19 cellular contexts compared by ENCODE assay signal in the genomic region with DNA sequence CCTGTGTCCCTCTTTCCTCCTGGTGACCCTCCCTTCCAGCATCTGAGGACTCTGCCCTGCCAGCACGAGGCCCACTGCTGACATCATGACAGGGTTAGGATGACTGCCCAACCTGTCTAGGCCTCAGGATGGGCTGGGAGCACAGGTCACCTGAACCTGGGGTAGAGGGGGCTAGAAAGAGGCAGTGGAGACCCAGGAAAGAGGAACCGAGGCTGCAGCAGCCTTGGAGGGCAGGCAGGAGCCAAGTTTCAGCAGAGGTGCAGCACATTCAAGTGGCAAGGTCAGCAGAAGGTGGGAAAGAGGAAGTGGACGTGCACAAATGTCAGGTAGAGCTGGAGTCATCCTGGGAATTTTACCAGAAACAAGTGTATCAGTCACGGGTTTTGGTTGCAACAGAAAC. TPM values are rescaled to one million over a fixed set of nuclear protein-coding genes. Genes with fewer than 3 reads are reported as not detected.
DNase-seq lines count a peak whose midpoint lies in the region; ATAC-seq, FAIRE-seq and TF ChIP-seq lines count a peak whose summit lies in the region.
"Had no signal": no experiment of that assay in that cellular context is flagged by ENCODE, and none has a peak within 500 bp of the region (broad histone marks: within the 10 kb centered on the region; RNA-seq: fewer than 3 reads in every experiment).

No MANE protein-coding gene starts in this region.

- H3K9me1 ChIP-seq in K562 (ENCODE audit: control insufficient read depth, insufficient read depth, low read length): no peaks in the 10 kb centered on the region

- H3K4me2 ChIP-seq in K562 (ENCODE audit: insufficient read depth, low read length) (no peak overlapping the region), HepG2 (ENCODE audit: low read depth, low read length) (peak overlapping the region; percentile 72), OCI-LY7 (ENCODE audit: low read length) (no peak overlapping the region)

- TF ChIP-seq EP300 in K562 (IDR thresholded peaks at IDR 0.05; ENCODE audit: low read length): no peak
- no peak for TF ChIP-seq EP300 in HepG2 (IDR thresholded peaks at IDR 0.05; ENCODE audit: low read depth in 2 of 2, low read length in 2 of 2)
- TF ChIP-seq EP300 in HepG2 (CRISPR knock-in tag; IDR thresholded peaks at IDR 0.05; ENCODE audit: borderline replicate concordance): no peak

- TF ChIP-seq POLR2A in K562 (conservative IDR thresholded peaks at IDR 0.05): no peak
- no peak for TF ChIP-seq POLR2A in HepG2 (IDR thresholded peaks at IDR 0.05; ENCODE audit: insufficient read depth in 1 of 2, low read depth in 2 of 2, low read length in 2 of 2)

- H3K27me3 ChIP-seq in K562 (ENCODE audit: control insufficient read depth in 2 of 2, insufficient read depth in 2 of 2, low read length in 2 of 2) (no peaks in the 10 kb centered on the region), HepG2 (ENCODE audit: control insufficient read depth in 1 of 2, insufficient read depth in 2 of 2, low read length in 2 of 2) (peaks cover 2 to 16% of the 10 kb centered on the region in 2 experiments; a peak in 4 of 5 replicates)

- H4K20me1 ChIP-seq in K562 (replicated peaks; ENCODE audit: control insufficient read depth, insufficient read depth, low read length) (no peaks in the 10 kb centered on the region), HepG2 (ENCODE audit: insufficient read depth, low read length) (no peaks in the 10 kb centered on the region), OCI-LY7 (ENCODE audit: insufficient read depth, low read length) (no peaks in the 10 kb centered on the region)

- FAIRE-seq in K562 (lab: Jason Lieb, UNC) (no peak), HepG2 (lab: Jason Lieb, UNC) (no peak)

- H3K9ac ChIP-seq in K562 (ENCODE audit: insufficient read depth in 1 of 2, low read depth in 2 of 2, low read length in 2 of 2): peak overlapping the region in 1 of 2 experiments; percentile 77; a peak in 2 of 4 replicates
- H3K9ac ChIP-seq in HepG2 (ENCODE audit: insufficient read depth, low read depth, low read length): peak overlapping the region; percentile 26; the same call in 1 of the 2 replicates

- DNase-seq in K562 (ENCODE audit: extremely low read depth in 1 of 4, low spot score in 3 of 4) (no peak), HepG2 (ENCODE audit: low spot score) (no peak), epidermal melanocyte (ENCODE audit: insufficient read length, low spot score) (no peak), NCI-H2029 (lab: John Stamatoyannopoulos, UW) (no peak), OCI-LY7 (ENCODE audit: low spot score) (no peak)
- no peak for DNase-seq in stimulated activated effector memory CD8-positive, alpha-beta T cell treated with anti-CD3 and anti-CD28 coated beads, Interleukin-12 subunit alpha, Interleukin-12 subunit beta, amount 100 ng/mL, for 72 hours (ENCODE audit: low spot score in 2 of 2)
- DNase-seq: AML-193; Caco-2; CD4-positive, CD25-positive, alpha-beta regulatory T cell; KG1; NCI-H1092; NCI-H2107; NCI-H2227 treated with DMSO at 0.1 percent for 48 hours; NCI-H524; SHP77 treated with DMSO at 0.1 percent for 48 hours had no signal

- H3K4me3 ChIP-seq in HEK293 (ENCODE audit: low read depth, low read length) (no peak overlapping the region), K562 (no peak overlapping the region), HepG2 (replicated peaks in 1 of 3; ENCODE audit: insufficient read depth in 1 of 3, low read depth in 2 of 3, low read length in 3 of 3) (peak overlapping the region in 1 of 3 experiments; percentile 41; a peak in 1 of 6 replicates), OCI-LY7 (ENCODE audit: low read depth, low read length, poor library complexity, severe bottlenecking) (no peak overlapping the region)

- no peak for TF ChIP-seq RAD21 in K562 (CRISPR knock-in tag; conservative IDR thresholded peaks at IDR 0.05 in 1 of 2, IDR thresholded peaks at IDR 0.05 in 1 of 2)
- no peak for TF ChIP-seq RAD21 in HepG2 (CRISPR knock-in tag; IDR thresholded peaks at IDR 0.05)

- no peaks in the 10 kb centered on the region for H3K9me2 ChIP-seq in OCI-LY7 (ENCODE audit: insufficient read depth, low read length)

- H2AFZ ChIP-seq in K562 (ENCODE audit: low read depth, low read length) (no peak overlapping the region; the same call in 1 of the 2 replicates), HepG2 (ENCODE audit: low read length) (peak overlapping the region; percentile 60), OCI-LY7 (ENCODE audit: low read length) (no peak overlapping the region)

- no peaks in the 10 kb centered on the region for H3K36me3 ChIP-seq in HEK293 (ENCODE audit: control insufficient read depth in 2 of 2, insufficient read depth in 1 of 2, low read length in 2 of 2)
- H3K36me3 ChIP-seq in K562 (ENCODE audit: control insufficient read depth, insufficient read depth, low read length): no peaks in the 10 kb centered on the region
- no peaks in the 10 kb centered on the region for H3K36me3 ChIP-seq in HepG2 (replicated peaks in 1 of 2; ENCODE audit: control insufficient read depth in 1 of 2, insufficient read depth in 2 of 2, low read length in 2 of 2)
- no peaks in the 10 kb centered on the region for H3K36me3 ChIP-seq in OCI-LY7 (ENCODE audit: insufficient read depth, low read length)

- no peaks in the 10 kb centered on the region for H3K9me3 ChIP-seq in HEK293 (ENCODE audit: control insufficient read depth, insufficient read depth, low read depth, low read length)
- no peaks in the 10 kb centered on the region for H3K9me3 ChIP-seq in K562 (replicated peaks; ENCODE audit: control insufficient read depth, insufficient read depth, low read depth, low read length)
- no peaks in the 10 kb centered on the region for H3K9me3 ChIP-seq in HepG2 (ENCODE audit: low read length)
- peaks cover 4% of the 10 kb centered on the region; the same call in 1 of the 2 replicates for H3K9me3 ChIP-seq in OCI-LY7 (ENCODE audit: low read length)
- H3K9me3 ChIP-seq: Caco-2 had no signal

- intact Hi-C loops in K562 (cut with micrococcal nuclease): no loop called here
- intact Hi-C loops in HepG2 (cut with micrococcal nuclease; ENCODE audit: unreplicated experiment): no loop called here
- intact Hi-C loops in OCI-LY7 (cut with micrococcal nuclease; ENCODE audit: unreplicated experiment): no loop called here

- WGBS in K562 (ENCODE audit: insufficient coverage, low coverage, missing lambda C conversion rate): 16% methylated on average over 4 of the region's 4 CpGs
- WGBS in HepG2 (ENCODE audit: low lambda C conversion rate): under 1% methylated on average over 4 of the region's 4 CpGs

- H3K9me3 Mint-ChIP-seq in stimulated activated effector memory CD8-positive, alpha-beta T cell treated with anti-CD3 and anti-CD28 coated beads, Interleukin-12 subunit alpha, Interleukin-12 subunit beta, amount 100 ng/mL, for 72 hours: no peaks in the 10 kb centered on the region
- H3K9me3 Mint-ChIP-seq: CD4-positive, CD25-positive, alpha-beta regulatory T cell had no signal

- POLR2A ChIA-PET in HEK293 (lab: Yijun Ruan, JAX): interaction anchor here (1.6 kb wide), 1 partner anchor 14 kb away, joined by 6 read pairs; a partner anchor contains a TSS
- POLR2A ChIA-PET in K562 (lab: Yijun Ruan, JAX): interaction anchor here (0.9 to 1.7 kb wide), 3 partner anchors 13 to 15 kb away, joined by 3 to 4 read pairs (median 4); a partner anchor contains a TSS
- POLR2A ChIA-PET in HepG2 (lab: Yijun Ruan, JAX): no interaction called here
- POLR2A ChIA-PET in OCI-LY7 (lab: Charles Lee): no interaction called here

- H3K36me3 Mint-ChIP-seq in stimulated activated effector memory CD8-positive, alpha-beta T cell treated with anti-CD3 and anti-CD28 coated beads, Interleukin-12 subunit alpha, Interleukin-12 subunit beta, amount 100 ng/mL, for 72 hours: no peaks in the 10 kb centered on the region
- H3K36me3 Mint-ChIP-seq: CD4-positive, CD25-positive, alpha-beta regulatory T cell had no signal

- no peaks in the 10 kb centered on the region for H3K79me2 ChIP-seq in K562 (ENCODE audit: control insufficient read depth, insufficient read depth, low read length)
- no peaks in the 10 kb centered on the region for H3K79me2 ChIP-seq in HepG2 (ENCODE audit: insufficient read depth, low read length)
- no peaks in the 10 kb centered on the region for H3K79me2 ChIP-seq in OCI-LY7 (ENCODE audit: insufficient read depth, low read depth, low read length)

- H3K27ac Mint-ChIP-seq in stimulated activated effector memory CD8-positive, alpha-beta T cell treated with anti-CD3 and anti-CD28 coated beads, Interleukin-12 subunit alpha, Interleukin-12 subunit beta, amount 100 ng/mL, for 72 hours: peak overlapping the region; percentile 3

- peaks cover 5% of the 10 kb centered on the region for H3K4me1 Mint-ChIP-seq in stimulated activated effector memory CD8-positive, alpha-beta T cell treated with anti-CD3 and anti-CD28 coated beads, Interleukin-12 subunit alpha, Interleukin-12 subunit beta, amount 100 ng/mL, for 72 hours
- H3K4me1 Mint-ChIP-seq: CD4-positive, CD25-positive, alpha-beta regulatory T cell had no signal

- BruUV-seq in K562 (replicated peaks; lab: Mats Ljungman, UMichigan) (no TSS peak), HepG2 (replicated peaks; lab: Mats Ljungman, UMichigan) (no TSS peak), OCI-LY7 (replicated peaks; lab: Mats Ljungman, UMichigan) (no TSS peak)

- no peak for ATAC-seq in K562
- ATAC-seq in HepG2: peak; percentile 43; the same call in 2 of the 3 replicates
- ATAC-seq in stimulated activated effector memory CD8-positive, alpha-beta T cell treated with anti-CD3 and anti-CD28 coated beads, Interleukin-12 subunit alpha, Interleukin-12 subunit beta, amount 100 ng/mL, for 72 hours: no peak
- no peak for ATAC-seq in GM18498 (IDR thresholded peaks at IDR 0.05; ENCODE audit: unreplicated experiment)
- ATAC-seq: HCT116, SK-N-SH treated with all-trans-retinoic acid at 6 μM for 48 hours had no signal

- H3K4me3 Mint-ChIP-seq in stimulated activated effector memory CD8-positive, alpha-beta T cell treated with anti-CD3 and anti-CD28 coated beads, Interleukin-12 subunit alpha, Interleukin-12 subunit beta, amount 100 ng/mL, for 72 hours: no peak overlapping the region
- H3K4me3 Mint-ChIP-seq: CD4-positive, CD25-positive, alpha-beta regulatory T cell had no signal

- CTCF ChIA-PET in HEK293 (lab: Yijun Ruan, JAX) (interaction anchor here (0.9 to 1.2 kb wide), 2 partner anchors 13 to 29 kb away, joined by 6 to 8 read pairs; a partner anchor contains a TSS), K562 (lab: Yijun Ruan, JAX; ENCODE audit: low intra/inter-chr PET ratio) (no interaction called here), HepG2 (lab: Yijun Ruan, JAX; ENCODE audit: low intra/inter-chr PET ratio, low total read pairs) (no interaction called here), OCI-LY7 (lab: Charles Lee; ENCODE audit: unreplicated experiment) (no interaction called here)

- TF ChIP-seq CTCF in HEK293 (tag by site-specific recombination; IDR thresholded peaks at IDR 0.05) (no peak), K562 (IDR thresholded peaks at IDR 0.05 in 2 of 3, conservative IDR thresholded peaks at IDR 0.05 in 1 of 3; ENCODE audit: insufficient read depth in 2 of 3, low read depth in 1 of 3, low read length in 3 of 3) (no peak), HepG2 (CRISPR knock-in tag; IDR thresholded peaks at IDR 0.05) (no peak), OCI-LY7 (conservative IDR thresholded peaks at IDR 0.05; ENCODE audit: low read length) (no peak)

- H3K4me1 ChIP-seq in HEK293 (ENCODE audit: control insufficient read depth, insufficient read depth, low read length) (peaks cover 13% of the 10 kb centered on the region), K562 (replicated peaks in 1 of 2; ENCODE audit: control insufficient read depth in 2 of 2, insufficient read depth in 2 of 2, low read length in 2 of 2) (peaks cover 10 to 16% of the 10 kb centered on the region in 2 experiments; a peak in 4 of 5 replicates), HepG2 (ENCODE audit: insufficient read depth, low read length) (peaks cover 32% of the 10 kb centered on the region), OCI-LY7 (ENCODE audit: insufficient read depth, low read length, poor library complexity, severe bottlenecking) (no peaks in the 10 kb centered on the region)

- in situ Hi-C loops in K562 (cut with MboI): no loop called here
- in situ Hi-C loops in HepG2 (cut with HindIII; ENCODE audit: extremely low pct_ligation_motif_present, low pct_unique_long_range_greater_than_20kb): no loop called here

- H3K27ac ChIP-seq in HEK293 (ENCODE audit: extremely low read depth, low read depth, low read length) (no peak overlapping the region), K562 (ENCODE audit: extremely low read depth, low read depth, low read length) (no peak overlapping the region), HepG2 (ENCODE audit: extremely low read length, insufficient read depth, low read length) (no peak overlapping the region), OCI-LY7 (ENCODE audit: low read depth, low read length, poor library complexity, severe bottlenecking) (no peak overlapping the region)

RNA-seq across cellular contexts. Expression of a gene that starts 13.7 kb away (rescaled TPM):
- total RNA-seq in K562 (2011; cell fraction: chromatin; rRNA removed; ENCODE audit: low replicate concordance): 50.3 and 59.4 TPM in 2 replicates
- 56.7 and 62.9 TPM in 2 replicates for total RNA-seq in K562 (2011; cell fraction: nucleolus; rRNA removed)
- 57.3 and 84.3 TPM in 2 replicates for total RNA-seq in K562 (2011; cell fraction: nucleoplasm; rRNA removed)
- total RNA-seq in K562 (2014; rRNA removed) (116 and 159 TPM in 2 replicates), K562 (2014; rRNA removed; fragmentation: Illumina TruSeq; extraction: Trizol) (149 and 158 TPM in 2 replicates), K562 (2015; rRNA removed; fragmentation: Illumina TruSeq; extraction: Trizol) (145 and 157 TPM in 2 replicates), K562 (2021) (166 and 176 TPM in 2 replicates), HepG2 (2016; rRNA removed; fragmentation: Illumina TruSeq; extraction: Trizol) (106 and 120 TPM in 2 replicates), OCI-LY7 (2022) (83.9 and 96.7 TPM in 2 replicates)
- polyA plus RNA-seq in K562 (2011; rRNA removed) (96.0 and 147 TPM in 2 replicates), K562 (2014; fragmentation: Illumina TruSeq; extraction: Trizol) (134 and 214 TPM in 2 replicates), K562 (2014; fragmentation: Nextera tagmentation; extraction: Ambion mirVana) (10 to 100 TPM; 25.1 to 35.7 TPM), K562 (2014; rRNA removed) (148 and 197 TPM in 2 replicates), HepG2 (2011; rRNA removed) (39.0 and 48.2 TPM in 2 replicates)
- polyA plus RNA-seq in K562 (2011; cell fraction: cytosol; rRNA removed): 49.4 and 88.1 TPM in 2 replicates
- 23.8 and 27.1 TPM in 2 replicates for polyA plus RNA-seq in K562 (2011; cell fraction: nucleus; rRNA removed)
- 104 and 127 TPM in 2 replicates for polyA plus RNA-seq in K562 (2012)
- polyA minus RNA-seq in K562 (2011; rRNA and poly(A)+ RNA removed): 400 and 439 TPM in 2 replicates
- polyA minus RNA-seq in K562 (2011; cell fraction: cytosol; rRNA and poly(A)+ RNA removed): 74.6 and 128 TPM in 2 replicates
- polyA minus RNA-seq in K562 (2011; cell fraction: nucleus; rRNA and poly(A)+ RNA removed): 25.2 and 34.9 TPM in 2 replicates
- total RNA-seq in HepG2 (2016; cell fraction: cytosol; rRNA removed; fragmentation: Illumina TruSeq; extraction: Trizol; ENCODE audit: low read depth): 19.3 and 24.2 TPM in 2 replicates
- total RNA-seq in HepG2 (2016; cell fraction: insoluble cytoplasmic fraction; rRNA removed; fragmentation: Illumina TruSeq; extraction: Trizol): 113 and 116 TPM in 2 replicates
- total RNA-seq in HepG2 (2016; cell fraction: membrane; rRNA removed; fragmentation: Illumina TruSeq; extraction: Trizol): 40.0 and 43.5 TPM in 2 replicates
- total RNA-seq in HepG2 (2016; cell fraction: nucleus; rRNA removed; fragmentation: Illumina TruSeq; extraction: Trizol): 72.2 and 76.5 TPM in 2 replicates
- polyA plus RNA-seq in HepG2 (2011; cell fraction: cytosol; rRNA removed): 33.3 and 40.9 TPM in 2 replicates
- polyA plus RNA-seq in HepG2 (2011; cell fraction: nucleus; rRNA removed): 28.6 and 31.9 TPM in 2 replicates
- polyA plus RNA-seq in HepG2 (2012): 98.5 and 102 TPM in 2 replicates
- 18.0 and 27.8 TPM in 2 replicates for polyA plus RNA-seq in HepG2 (2016; cell fraction: cytosol; fragmentation: Illumina TruSeq; extraction: Trizol; ENCODE audit: low read depth)
- polyA plus RNA-seq in HepG2 (2016; cell fraction: insoluble cytoplasmic fraction; fragmentation: Illumina TruSeq; extraction: Trizol; ENCODE audit: low read depth): 113 and 118 TPM in 2 replicates
- polyA plus RNA-seq in HepG2 (2016; cell fraction: membrane; fragmentation: Illumina TruSeq; extraction: Trizol; ENCODE audit: low read depth): 28.6 and 39.1 TPM in 2 replicates
- 112 and 122 TPM in 2 replicates for polyA plus RNA-seq in HepG2 (2016; cell fraction: nucleus; fragmentation: Illumina TruSeq; extraction: Trizol; ENCODE audit: insufficient read depth, low read depth)
- polyA minus RNA-seq in HepG2 (2011; rRNA and poly(A)+ RNA removed; ENCODE audit: low replicate concordance): 42.7 and 61.6 TPM in 2 replicates
- 82.0 and 98.0 TPM in 2 replicates for polyA minus RNA-seq in HepG2 (2011; cell fraction: cytosol; rRNA and poly(A)+ RNA removed)
- 46.1 and 55.2 TPM in 2 replicates for polyA minus RNA-seq in HepG2 (2011; cell fraction: nucleus; rRNA and poly(A)+ RNA removed)
- 58.3 and 109 TPM in 2 replicates for total RNA-seq in OCI-LY7 (2014; rRNA removed; shearing (Covaris generic))

RNA-seq across cellular contexts. Expression of a gene that starts 37.9 kb away (rescaled TPM):
- total RNA-seq in K562 (2011; cell fraction: chromatin; rRNA removed; ENCODE audit: low replicate concordance): 12.0 and 22.8 TPM in 2 replicates
- 10.4 and 12.0 TPM in 2 replicates for total RNA-seq in K562 (2011; cell fraction: nucleolus; rRNA removed)
- 8.7 and 9.9 TPM in 2 replicates for total RNA-seq in K562 (2011; cell fraction: nucleoplasm; rRNA removed)
- total RNA-seq in K562 (2014; rRNA removed) (3.3 and 5.9 TPM in 2 replicates), K562 (2014; rRNA removed; fragmentation: Illumina TruSeq; extraction: Trizol) (1.9 and 2.1 TPM in 2 replicates), K562 (2015; rRNA removed; fragmentation: Illumina TruSeq; extraction: Trizol) (1.6 and 1.8 TPM in 2 replicates), K562 (2021) (6.1 and 6.7 TPM in 2 replicates), HepG2 (2016; rRNA removed; fragmentation: Illumina TruSeq; extraction: Trizol) (3.4 and 3.6 TPM in 2 replicates), OCI-LY7 (2022) (10.5 and 11.4 TPM in 2 replicates)
- polyA plus RNA-seq in K562 (2011; rRNA removed) (3.1 and 3.3 TPM in 2 replicates), K562 (2014; fragmentation: Illumina TruSeq; extraction: Trizol) (4.0 and 5.0 TPM in 2 replicates), K562 (2014; fragmentation: Nextera tagmentation; extraction: Ambion mirVana) (under 1 TPM; 0.69 to 0.88 TPM), K562 (2014; rRNA removed) (3.3 and 3.4 TPM in 2 replicates), HepG2 (2011; rRNA removed) (4.8 and 4.9 TPM in 2 replicates)
- polyA plus RNA-seq in K562 (2011; cell fraction: cytosol; rRNA removed): 3.2 and 3.9 TPM in 2 replicates
- 2.2 and 3.3 TPM in 2 replicates for polyA plus RNA-seq in K562 (2011; cell fraction: nucleus; rRNA removed)
- polyA plus RNA-seq in K562 (2012): 4.8 and 6.5 TPM in 2 replicates
- polyA minus RNA-seq in K562 (2011; rRNA and poly(A)+ RNA removed): 3.7 and 6.1 TPM in 2 replicates
- 4.3 and 4.5 TPM in 2 replicates for polyA minus RNA-seq in K562 (2011; cell fraction: cytosol; rRNA and poly(A)+ RNA removed)
- polyA minus RNA-seq in K562 (2011; cell fraction: nucleus; rRNA and poly(A)+ RNA removed): 4.4 and 7.3 TPM in 2 replicates
- 2.6 and 3.1 TPM in 2 replicates for total RNA-seq in HepG2 (2016; cell fraction: cytosol; rRNA removed; fragmentation: Illumina TruSeq; extraction: Trizol; ENCODE audit: low read depth)
- total RNA-seq in HepG2 (2016; cell fraction: insoluble cytoplasmic fraction; rRNA removed; fragmentation: Illumina TruSeq; extraction: Trizol): 3.3 and 4.2 TPM in 2 replicates
- 6.0 and 7.0 TPM in 2 replicates for total RNA-seq in HepG2 (2016; cell fraction: membrane; rRNA removed; fragmentation: Illumina TruSeq; extraction: Trizol)
- 3.7 TPM in 2 replicates for total RNA-seq in HepG2 (2016; cell fraction: nucleus; rRNA removed; fragmentation: Illumina TruSeq; extraction: Trizol)
- polyA plus RNA-seq in HepG2 (2011; cell fraction: cytosol; rRNA removed): 3.8 and 4.0 TPM in 2 replicates
- 3.6 and 4.6 TPM in 2 replicates for polyA plus RNA-seq in HepG2 (2011; cell fraction: nucleus; rRNA removed)
- polyA plus RNA-seq in HepG2 (2012): 7.3 and 11.4 TPM in 2 replicates
- polyA plus RNA-seq in HepG2 (2016; cell fraction: cytosol; fragmentation: Illumina TruSeq; extraction: Trizol; ENCODE audit: low read depth): 2.1 and 2.7 TPM in 2 replicates
- polyA plus RNA-seq in HepG2 (2016; cell fraction: insoluble cytoplasmic fraction; fragmentation: Illumina TruSeq; extraction: Trizol; ENCODE audit: low read depth): 3.7 and 4.9 TPM in 2 replicates
- polyA plus RNA-seq in HepG2 (2016; cell fraction: membrane; fragmentation: Illumina TruSeq; extraction: Trizol; ENCODE audit: low read depth): 6.1 and 6.3 TPM in 2 replicates
- polyA plus RNA-seq in HepG2 (2016; cell fraction: nucleus; fragmentation: Illumina TruSeq; extraction: Trizol; ENCODE audit: insufficient read depth, low read depth): 4.6 and 4.7 TPM in 2 replicates
- polyA minus RNA-seq in HepG2 (2011; rRNA and poly(A)+ RNA removed; ENCODE audit: low replicate concordance): 2.6 and 8.0 TPM in 2 replicates
- 3.7 and 5.7 TPM in 2 replicates for polyA minus RNA-seq in HepG2 (2011; cell fraction: cytosol; rRNA and poly(A)+ RNA removed)
- 5.5 and 7.8 TPM in 2 replicates for polyA minus RNA-seq in HepG2 (2011; cell fraction: nucleus; rRNA and poly(A)+ RNA removed)
- total RNA-seq in OCI-LY7 (2014; rRNA removed; shearing (Covaris generic)): 3.8 and 4.0 TPM in 2 replicates

Comparison
In these comparisons a context has a peak if more than half of its experiments do, and no peak if none do; other contexts are left out.
1. POLR2A ChIA-PET loops: an anchor here in HEK293 (1.6 kb wide) and K562 (0.9 to 1.7 kb wide); none called in HepG2 and OCI-LY7.